ENCODE assay signal across 8 cellular contexts in genomic region chr12:9647825-9648700, GRCh38. TPM values are rescaled to one million over a fixed set of nuclear protein-coding genes. Genes with fewer than 3 reads are reported as not detected.
DNase-seq lines count a peak whose midpoint lies in the region; ATAC-seq and TF ChIP-seq lines count a peak whose summit lies in the region.

No MANE protein-coding gene starts in this region.

- H3K23ac ChIP-seq in neuronal stem cell (ENCODE audit: low read depth, low read length, poor library complexity), result no peak overlapping the region

- no peaks in the 10 kb centered on the region for H4K20me1 ChIP-seq in DOHH2 (ENCODE audit: control insufficient read depth, insufficient read depth, low read depth, low read length)

- ATAC-seq in GM21723 (IDR thresholded peaks at IDR 0.05; ENCODE audit: unreplicated experiment), result peak; percentile 69

- H3K18ac ChIP-seq in neuronal stem cell (ENCODE audit: low read length), result peak overlapping the region; percentile 91

- no peaks in the 10 kb centered on the region for H3K9me2 ChIP-seq in DOHH2 (replicated peaks; ENCODE audit: control insufficient read depth, low read length)

- H3K79me1 ChIP-seq in neuronal stem cell (ENCODE audit: low read depth, low read length), result peaks cover 2% of the 10 kb centered on the region

- H2BK12ac ChIP-seq in neuronal stem cell (ENCODE audit: low read length), result no peak overlapping the region

- H2BK15ac ChIP-seq in neuronal stem cell (ENCODE audit: low read length), result no peak overlapping the region

- H3F3A ChIP-seq in DOHH2 (ENCODE audit: control insufficient read depth, insufficient read depth), result peaks cover 46% of the 10 kb centered on the region

- peak overlapping the region; percentile 90 for H2AFZ ChIP-seq in neuronal stem cell (ENCODE audit: low read length)

- H2BK120ac ChIP-seq in neuronal stem cell (ENCODE audit: low read depth, low read length), result no peak overlapping the region

- H3K36me3 ChIP-seq in DOHH2 (ENCODE audit: control insufficient read depth, low read length), result peaks cover 42% of the 10 kb centered on the region
- H3K36me3 ChIP-seq in neuronal stem cell (replicated peaks in 1 of 2; ENCODE audit: control insufficient read depth in 2 of 2, insufficient read depth in 2 of 2, low read length in 2 of 2), result peaks cover 0 to 12% of the 10 kb centered on the region in 2 donors

- H3K4me1 ChIP-seq in DOHH2 (ENCODE audit: control insufficient read depth, low read length) (peaks cover 57% of the 10 kb centered on the region), neuronal stem cell (ENCODE audit: control insufficient read depth in 2 of 2, insufficient read depth in 1 of 2, low read depth in 1 of 2, low read length in 2 of 2) (peaks cover 6% of the 10 kb centered on the region in 2 donors)

- no CpG with 5 or more reads among the region's 55 CpGs for WGBS in neuronal stem cell (ENCODE audit: extremely low coverage in 2 of 2, insufficient read length in 2 of 2, insufficient replicate concordance in 1 of 2), 2 donors

- no peak for TF ChIP-seq CTCF in DOHH2 (IDR thresholded peaks at IDR 0.05; ENCODE audit: low read depth, low read length, poor library complexity, severe bottlenecking)

- H2AK5ac ChIP-seq in neuronal stem cell (ENCODE audit: low read depth, low read length), result no peak overlapping the region

- H3K4me2 ChIP-seq in DOHH2 (ENCODE audit: low read length), result peak overlapping the region; percentile 88
- peak overlapping the region; percentile 79 for H3K4me2 ChIP-seq in neuronal stem cell (ENCODE audit: insufficient read depth, low read length, poor library complexity, severe bottlenecking)

- H3K9me3 ChIP-seq in DOHH2 (ENCODE audit: control insufficient read depth, insufficient read depth, low read length) (peaks cover 12% of the 10 kb centered on the region), neuronal stem cell (replicated peaks in 1 of 2; ENCODE audit: control insufficient read depth in 2 of 2, insufficient read depth in 1 of 2, low read depth in 1 of 2, low read length in 2 of 2) (peaks cover 0 to 7% of the 10 kb centered on the region in 2 donors)

- H4K8ac ChIP-seq in neuronal stem cell (ENCODE audit: low read depth, low read length), result no peak overlapping the region

- no peaks in the 10 kb centered on the region for H3K27me3 ChIP-seq in DOHH2 (ENCODE audit: control insufficient read depth, low read length)
- H3K27me3 ChIP-seq in neuronal stem cell (ENCODE audit: control insufficient read depth in 3 of 3, insufficient read depth in 3 of 3, low read depth in 1 of 3, low read length in 3 of 3), result no peaks in the 10 kb centered on the region

- H3K14ac ChIP-seq in neuronal stem cell (ENCODE audit: low read length), result no peak overlapping the region

- H2BK5ac ChIP-seq in neuronal stem cell (ENCODE audit: low read length), result no peak overlapping the region

- H3K4ac ChIP-seq in neuronal stem cell (ENCODE audit: low read length), result peak overlapping the region; percentile 24

- H3K9ac ChIP-seq in neuronal stem cell (ENCODE audit: low read depth, low read length, poor library complexity), result peak overlapping the region; percentile 73

- peaks cover 45% of the 10 kb centered on the region for H3K79me2 ChIP-seq in DOHH2 (ENCODE audit: control insufficient read depth, low read length)

- H4K91ac ChIP-seq in neuronal stem cell (ENCODE audit: low read depth, low read length, poor library complexity), result no peak overlapping the region

- peak overlapping the region; percentile 79 for H3K4me3 ChIP-seq in DOHH2 (ENCODE audit: low read length)
- H3K4me3 ChIP-seq in Jurkat, Clone E6-1 (ENCODE audit: low read length), result peak overlapping the region; percentile 61
- peak overlapping the region; percentile 76 to 87 for H3K4me3 ChIP-seq in neuronal stem cell (ENCODE audit: low read length in 2 of 2)

- H3K27ac ChIP-seq in DOHH2 (ENCODE audit: low read depth, low read length) (peak overlapping the region; percentile 99), neuronal stem cell (replicated peaks; ENCODE audit: low read length) (peak overlapping the region; percentile 81), substantia nigra (ENCODE audit: low read depth, low read length, poor library complexity, severe bottlenecking) (peak overlapping the region; percentile 65)

- DNase-seq in Jurkat, Clone E6-1 (ENCODE audit: low read depth, low spot score), result peak; percentile 84
- DNase-seq in SHP77 (lab: John Stamatoyannopoulos, UW), result peak; percentile 62 to 70
- DNase-seq in activated gamma-delta T cell (lab: John Stamatoyannopoulos, UW), result peak; percentile 87
- peak; percentile 78 for DNase-seq in foreskin melanocyte
- DNase-seq in neuronal stem cell (ENCODE audit: low spot score), result peak; percentile 70
- peak in 48 of 49 donors; percentile 7 to 81 (median 44) for DNase-seq in substantia nigra (lab: John Stamatoyannopoulos, UW)

RNA-seq across cellular contexts. Expression of gene CLEC2D, which starts 21.4 kb away (rescaled TPM):
- polyA plus RNA-seq in Jurkat, Clone E6-1 (2012; ENCODE audit: insufficient read depth, insufficient read length), result 9.1 TPM
- 5.4 TPM for polyA plus RNA-seq in neuronal stem cell (2013, experiment 1 of 2)
- 6.1 TPM for polyA plus RNA-seq in neuronal stem cell (2013, experiment 2 of 2)

RNA-seq across cellular contexts. Expression of gene KLRB1, which starts 40.3 kb away (rescaled TPM):
- polyA plus RNA-seq in Jurkat, Clone E6-1 (2012; ENCODE audit: insufficient read depth, insufficient read length), result not detected
- not detected for polyA plus RNA-seq in neuronal stem cell (2013, experiment 1 of 2)
- polyA plus RNA-seq in neuronal stem cell (2013, experiment 2 of 2), result not detected

Comparison
In these comparisons a context has a peak if more than half of its experiments do, and no peak if none do; other contexts are left out.
1. Peak in every context shown above with its lines: DNase-seq, ATAC-seq, H3K4me3 ChIP-seq and H3K27ac ChIP-seq.